In genomic region chr19:48739835-48740704, GRCh38 we compare ENCODE assay signal across 8 cellular contexts. TPM values are rescaled to one million over a fixed set of nuclear protein-coding genes. Genes with fewer than 3 reads are reported as not detected.
DNase-seq lines count a peak whose midpoint lies in the region; ATAC-seq and TF ChIP-seq lines count a peak whose summit lies in the region.

Gene RASIP1, minus strand, starts transcription at chr19:48740610. Its CDS starts 328 bp downstream, at chr19:48740282.

- no peaks in the 10 kb centered on the region for H4K20me1 ChIP-seq in GM23338 (replicated peaks; ENCODE audit: insufficient read depth)

- peaks cover 26% of the 10 kb centered on the region for H3F3A ChIP-seq in GM23338 (replicated peaks; ENCODE audit: low read depth)

- peaks cover 36% of the 10 kb centered on the region for H3K27me3 Mint-ChIP-seq in GM23338 (ENCODE audit: insufficient read depth, low read depth, poor library complexity)
- H3K27me3 Mint-ChIP-seq in WTC11 (ENCODE audit: low read depth): peaks cover 51% of the 10 kb centered on the region

- peaks cover 21% of the 10 kb centered on the region for H3K27me3 ChIP-seq in GM23338 (ENCODE audit: insufficient read depth)
- no peaks in the 10 kb centered on the region for H3K27me3 ChIP-seq in gastrocnemius medialis

- no peak within 1 kb of the TSS for H3K27ac ChIP-seq in GM23338 (ENCODE audit: low read depth)
- H3K27ac ChIP-seq in gastrocnemius medialis: peak within 1 kb of the TSS; percentile 79 to 88 (median 86)

- DNase-seq in GM23338 (ENCODE audit: low spot score) (no peak), WTC11 (ENCODE audit: low spot score) (no peak), left ventricle myocardium superior (peak; percentile 70), gastrocnemius medialis (no peak), MV-4-11 (lab: John Stamatoyannopoulos, UW) (no peak)
- no peak for DNase-seq in stimulated activated CD4-positive, alpha-beta T cell treated with anti-CD3 and anti-CD28 coated beads, Interleukin-2, amount 100 ng/mL, for 24 hours

- intact Hi-C loops in left ventricle myocardium superior (cut with micrococcal nuclease): no loop called here
- intact Hi-C loops in gastrocnemius medialis (cut with DNase I; ENCODE audit: low total_unique reads): loop anchor here (1.0 to 5.0 kb wide), 2 partner anchors 94 to 97 kb away; partner anchors contain the start of genes CA11 and HSD17B14

- ATAC-seq in GM23338: no peak
- ATAC-seq in WTC11: no peak
- peak; percentile 33 for ATAC-seq in left ventricle myocardium superior
- ATAC-seq in gastrocnemius medialis: no peak
- ATAC-seq in GM18861 (IDR thresholded peaks at IDR 0.05; ENCODE audit: unreplicated experiment): no peak
- ATAC-seq in HG02970 (IDR thresholded peaks at IDR 0.05; ENCODE audit: low FRiP score, unreplicated experiment): no peak

- in situ Hi-C loops in gastrocnemius medialis (cut with MboI; ENCODE audit: low sequenced_read_pairs in 4 of 4): loop anchor here in 2 of 4 donors (10.0 to 25.0 kb wide), 2 partner anchors 95 to 103 kb away; partner anchors contain the start of genes CA11 (in 2 of the 2) and DBP (in 1 of the 2)

- CTCF ChIA-PET in WTC11 (lab: Charles Lee): interaction anchor here (0.6 to 5.7 kb wide), 13 partner anchors 12 to 103 kb away, joined by 3 to 56 read pairs (median 16); partner anchors contain the start of genes CA11 and FUT2

- H3K36me3 Mint-ChIP-seq in GM23338 (ENCODE audit: low read depth) (no peaks in the 10 kb centered on the region; the same call in 1 of the 3 replicates), WTC11 (no peaks in the 10 kb centered on the region)

- H3K9me3 ChIP-seq in gastrocnemius medialis: no peaks in the 10 kb centered on the region

- peak within 1 kb of the TSS; percentile 90 for H3K4me2 ChIP-seq in GM23338

- peak within 1 kb of the TSS; percentile 78; the same call in 1 of the 2 replicates for H2AFZ ChIP-seq in GM23338

- no peaks in the 10 kb centered on the region for H3K36me3 ChIP-seq in GM23338 (ENCODE audit: insufficient read depth)
- no peaks in the 10 kb centered on the region for H3K36me3 ChIP-seq in gastrocnemius medialis

- peak; percentile 22 to 61 for TF ChIP-seq POLR2A in gastrocnemius medialis (IDR thresholded peaks at IDR 0.05)

- peaks cover 5% of the 10 kb centered on the region; the same call in 2 of the 3 replicates for H3K9me3 Mint-ChIP-seq in GM23338
- H3K9me3 Mint-ChIP-seq in WTC11: no peaks in the 10 kb centered on the region

- H3K79me2 ChIP-seq in GM23338 (replicated peaks; ENCODE audit: insufficient read depth): no peaks in the 10 kb centered on the region

- H3K4me3 ChIP-seq in GM23338 (peak within 1 kb of the TSS; percentile 68), gastrocnemius medialis (peak within 1 kb of the TSS; percentile 50 to 75 (median 56))

- no peaks in the 10 kb centered on the region for H3K9me2 ChIP-seq in GM23338 (ENCODE audit: insufficient read depth)

- peak within 1 kb of the TSS; percentile 70; the same call in 1 of the 2 replicates for H3K27ac Mint-ChIP-seq in GM23338
- peak within 1 kb of the TSS; percentile 74 for H3K27ac Mint-ChIP-seq in WTC11

- H3K4me3 Mint-ChIP-seq in GM23338: peak within 1 kb of the TSS; percentile 62
- peak within 1 kb of the TSS; percentile 60 for H3K4me3 Mint-ChIP-seq in WTC11

- POLR2A ChIA-PET in WTC11 (lab: Charles Lee): interaction anchor here (1.2 kb wide), 1 partner anchor 132 kb away, joined by 3 read pairs; the partner anchor contains the start of gene PPP1R15A

- no peak for TF ChIP-seq CTCF in GM23338 (conservative IDR thresholded peaks at IDR 0.05; ENCODE audit: low read depth in 2 of 2)
- TF ChIP-seq CTCF in WTC11 (IDR thresholded peaks at IDR 0.05): no peak
- no peak for TF ChIP-seq CTCF in gastrocnemius medialis (IDR thresholded peaks at IDR 0.05 in 4 of 5, conservative IDR thresholded peaks at IDR 0.05 in 1 of 5)

- H3K4me1 ChIP-seq in GM23338 (ENCODE audit: insufficient read depth) (peaks cover 31% of the 10 kb centered on the region), gastrocnemius medialis (peaks cover 3 to 16% of the 10 kb centered on the region in 2 donors)

- peaks cover 30% of the 10 kb centered on the region for H3K4me1 Mint-ChIP-seq in GM23338
- peaks cover 39% of the 10 kb centered on the region for H3K4me1 Mint-ChIP-seq in WTC11

TF ChIP-seq in GM23338, 12 proteins besides CTCF, POLR2A, EP300 and RAD21:
- TF ChIP-seq POLR2AphosphoS5 (IDR thresholded peaks at IDR 0.05; ENCODE audit: low read depth) (no peak), EZH2 (IDR thresholded peaks at IDR 0.05; ENCODE audit: low read depth, unreplicated experiment) (peak; percentile 49)

TF ChIP-seq in WTC11, 78 proteins besides CTCF, POLR2A, EP300 and RAD21 (continues in another document):
- TF ChIP-seq NR3C1 (CRISPR knock-in tag; conservative IDR thresholded peaks at IDR 0.05; ENCODE audit: low read depth) (no peak), ETV6 (CRISPR knock-in tag; IDR thresholded peaks at IDR 0.05) (no peak), STAT6 (CRISPR knock-in tag; conservative IDR thresholded peaks at IDR 0.05; ENCODE audit: low read depth) (no peak), IRF2 (CRISPR knock-in tag; IDR thresholded peaks at IDR 0.05; ENCODE audit: borderline replicate concordance, low read depth) (no peak), ZNF425 (CRISPR knock-in tag; conservative IDR thresholded peaks at IDR 0.05) (no peak), CBFB (CRISPR knock-in tag; IDR thresholded peaks at IDR 0.05; ENCODE audit: low read depth) (no peak), TP53 (CRISPR knock-in tag; IDR thresholded peaks at IDR 0.05) (no peak), HMGXB4 (CRISPR knock-in tag; IDR thresholded peaks at IDR 0.05) (no peak), JUN (CRISPR knock-in tag; IDR thresholded peaks at IDR 0.05) (no peak), ZNF232 (CRISPR knock-in tag; IDR thresholded peaks at IDR 0.05) (no peak), CDX4 (CRISPR knock-in tag; IDR thresholded peaks at IDR 0.05; ENCODE audit: borderline replicate concordance) (no peak)

RNA-seq across cellular contexts. Expression of gene RASIP1, which starts in this region (rescaled TPM):
- total RNA-seq in GM23338 (2014; rRNA removed; shearing (Covaris generic)): 14.8 and 18.0 TPM in 2 replicates
- polyA plus RNA-seq in GM23338 (2016; fragmentation: Nextera tagmentation; extraction: Ambion mirVana): 9.2 and 11.2 TPM in 2 replicates
- total RNA-seq in WTC11 (2021) (4.4 to 5.4 TPM (median 5.2 TPM) in 3 replicates), left ventricle myocardium superior (13.7 TPM), gastrocnemius medialis (1 to 10 TPM; 3.4 to 8.1 (median 6.3) TPM)
